In genomic region chr6:98116513-98116912, GRCh38 we compare ENCODE assay signal across 23 cellular contexts.
DNase-seq lines count a peak whose midpoint lies in the region; ATAC-seq and TF ChIP-seq lines count a peak whose summit lies in the region.
"Had no signal": no experiment of that assay in that cellular context is flagged by ENCODE, and none has a peak within 500 bp of the region (broad histone marks: within the 10 kb centered on the region; RNA-seq: fewer than 3 reads in every experiment).

No MANE protein-coding gene starts in this region.

- TF ChIP-seq CTCF in endodermal cell (conservative IDR thresholded peaks at IDR 0.05) (no peak), neural progenitor cell (IDR thresholded peaks at IDR 0.05) (no peak), left lung (IDR thresholded peaks at IDR 0.05) (no peak)

- H3K36me3 ChIP-seq in endodermal cell (ENCODE audit: control insufficient read depth, insufficient read depth, low read length) (no peaks in the 10 kb centered on the region), neural progenitor cell (no peaks in the 10 kb centered on the region), left lung (no peaks in the 10 kb centered on the region)
- H3K36me3 ChIP-seq in effector memory CD4-positive, alpha-beta T cell (ENCODE audit: control insufficient read depth, insufficient read depth, low read length) = no peaks in the 10 kb centered on the region
- H3K36me3 ChIP-seq: BLaER1 had no signal

- H3K4me3 Mint-ChIP-seq in endodermal cell (no peak overlapping the region), neural progenitor cell (peak overlapping the region; percentile 57)
- H3K4me3 Mint-ChIP-seq in activated CD4-positive, alpha-beta memory T cell treated with anti-CD3 and anti-CD28 coated beads, Interleukin-2, amount 10 ng/mL, durations not matched to agents 7 days and 5 days = no peak overlapping the region
- H3K4me3 Mint-ChIP-seq: B cell; CD4-positive, CD25-positive, alpha-beta regulatory T cell; CD8-positive, alpha-beta T cell; GM23338; H9 had no signal

- peak overlapping the region; percentile 69 for H3K4me2 ChIP-seq in neural progenitor cell
- H3K4me2 ChIP-seq: BLaER1, GM23338 had no signal

- H3K4me1 ChIP-seq in endodermal cell (ENCODE audit: control insufficient read depth, insufficient read depth, low read length) (no peaks in the 10 kb centered on the region), neural progenitor cell (peaks cover 41% of the 10 kb centered on the region), left lung (no peaks in the 10 kb centered on the region)
- H3K4me1 ChIP-seq in effector memory CD4-positive, alpha-beta T cell (ENCODE audit: control insufficient read depth, insufficient read depth, low read length, poor library complexity, severe bottlenecking) = no peaks in the 10 kb centered on the region
- H3K4me1 ChIP-seq: BLaER1, Caco-2 had no signal

- no peak overlapping the region for H3K9ac ChIP-seq in endodermal cell (ENCODE audit: extremely low read depth, low read length, poor library complexity, severe bottlenecking)
- no peak overlapping the region for H3K9ac ChIP-seq in neural progenitor cell
- H3K9ac ChIP-seq: BLaER1 had no signal

- peaks cover 9% of the 10 kb centered on the region for H3F3A ChIP-seq in neural progenitor cell (ENCODE audit: low read depth)

- H2AFZ ChIP-seq in neural progenitor cell (replicated peaks) = no peak overlapping the region
- H2AFZ ChIP-seq: GM23338 had no signal

- CTCF ChIA-PET in activated CD4-positive, alpha-beta memory T cell treated with anti-CD3 and anti-CD28 coated beads, Interleukin-2, amount 10 ng/mL, durations not matched to agents 7 days and 5 days (lab: Charles Lee) = no interaction called here

- H3K79me2 ChIP-seq in neural progenitor cell (ENCODE audit: low read depth) = no peaks in the 10 kb centered on the region

- WGBS in endodermal cell (ENCODE audit: insufficient coverage in 1 of 2, insufficient read length in 1 of 2), 2 experiments = 93 to 100% methylated on average over 6 to 9 of the region's 9 CpGs

- H3K36me3 Mint-ChIP-seq in endodermal cell (ENCODE audit: low read depth) = no peaks in the 10 kb centered on the region
- H3K36me3 Mint-ChIP-seq in neural progenitor cell = peaks cover 1% of the 10 kb centered on the region
- no peaks in the 10 kb centered on the region for H3K36me3 Mint-ChIP-seq in activated CD4-positive, alpha-beta memory T cell treated with anti-CD3 and anti-CD28 coated beads, Interleukin-2, amount 10 ng/mL, durations not matched to agents 7 days and 5 days (ENCODE audit: low read depth)
- H3K36me3 Mint-ChIP-seq: CD4-positive, CD25-positive, alpha-beta regulatory T cell; CD8-positive, alpha-beta T cell had no signal

- no peak for ATAC-seq in left lung
- no peak for ATAC-seq in HG02759 (IDR thresholded peaks at IDR 0.05; ENCODE audit: unreplicated experiment)
- ATAC-seq: CD8-positive, alpha-beta T cell; GM12878; HCT116 had no signal

- H3K27me3 Mint-ChIP-seq in endodermal cell (ENCODE audit: insufficient read depth) = no peaks in the 10 kb centered on the region
- H3K27me3 Mint-ChIP-seq in neural progenitor cell (ENCODE audit: insufficient read depth, low read depth) = peaks cover 2% of the 10 kb centered on the region
- H3K27me3 Mint-ChIP-seq in activated CD4-positive, alpha-beta memory T cell treated with anti-CD3 and anti-CD28 coated beads, Interleukin-2, amount 10 ng/mL, durations not matched to agents 7 days and 5 days = no peaks in the 10 kb centered on the region
- H3K27me3 Mint-ChIP-seq: B cell; CD4-positive, CD25-positive, alpha-beta regulatory T cell had no signal

- intact Hi-C loops in left lung (cut with DNase I) = no loop called here

- no peaks in the 10 kb centered on the region for H3K9me3 Mint-ChIP-seq in endodermal cell
- no peaks in the 10 kb centered on the region for H3K9me3 Mint-ChIP-seq in neural progenitor cell
- peaks cover 2% of the 10 kb centered on the region for H3K9me3 Mint-ChIP-seq in activated CD4-positive, alpha-beta memory T cell treated with anti-CD3 and anti-CD28 coated beads, Interleukin-2, amount 10 ng/mL, durations not matched to agents 7 days and 5 days
- H3K9me3 Mint-ChIP-seq: CD8-positive, alpha-beta T cell; GM23338; H9 had no signal

- H3K4me3 ChIP-seq in endodermal cell (ENCODE audit: low read length) (no peak overlapping the region), neural progenitor cell (no peak overlapping the region), left lung (no peak overlapping the region)
- no peak overlapping the region for H3K4me3 ChIP-seq in effector memory CD4-positive, alpha-beta T cell (ENCODE audit: insufficient read depth, low read depth, low read length, poor library complexity, severe bottlenecking)
- H3K4me3 ChIP-seq: BLaER1, GM12878, GM23338 had no signal

- peaks cover 3% of the 10 kb centered on the region for H3K4me1 Mint-ChIP-seq in endodermal cell
- peaks cover 54% of the 10 kb centered on the region for H3K4me1 Mint-ChIP-seq in neural progenitor cell
- no peaks in the 10 kb centered on the region for H3K4me1 Mint-ChIP-seq in activated CD4-positive, alpha-beta memory T cell treated with anti-CD3 and anti-CD28 coated beads, Interleukin-2, amount 10 ng/mL, durations not matched to agents 7 days and 5 days
- H3K4me1 Mint-ChIP-seq: B cell; CD4-positive, CD25-positive, alpha-beta regulatory T cell had no signal

- H3K27me3 ChIP-seq in endodermal cell (ENCODE audit: control insufficient read depth, insufficient read depth, low read length, poor library complexity, severe bottlenecking) = no peaks in the 10 kb centered on the region
- H3K27me3 ChIP-seq in neural progenitor cell = no peaks in the 10 kb centered on the region
- H3K27me3 ChIP-seq in left lung = no peaks in the 10 kb centered on the region
- H3K27me3 ChIP-seq in effector memory CD4-positive, alpha-beta T cell (replicated peaks; ENCODE audit: control insufficient read depth, insufficient read depth, low read length, poor library complexity, severe bottlenecking) = no peaks in the 10 kb centered on the region
- H3K27me3 ChIP-seq: BLaER1 had no signal

- peak overlapping the region; percentile 62 for H3K27ac ChIP-seq in endodermal cell (ENCODE audit: low read depth, low read length)
- no peak overlapping the region for H3K27ac ChIP-seq in neural progenitor cell
- no peak overlapping the region for H3K27ac ChIP-seq in left lung
- no peak overlapping the region for H3K27ac ChIP-seq in effector memory CD4-positive, alpha-beta T cell (ENCODE audit: insufficient read depth, low read length, poor library complexity, severe bottlenecking)
- H3K27ac ChIP-seq: 22Rv1, BLaER1, C4-2B had no signal

- H3K9me3 ChIP-seq in endodermal cell (ENCODE audit: control insufficient read depth, low read length) (no peaks in the 10 kb centered on the region), neural progenitor cell (ENCODE audit: low read depth) (no peaks in the 10 kb centered on the region), left lung (no peaks in the 10 kb centered on the region)
- no peaks in the 10 kb centered on the region for H3K9me3 ChIP-seq in effector memory CD4-positive, alpha-beta T cell (ENCODE audit: control insufficient read depth, low read length)
- H3K9me3 ChIP-seq: BLaER1, Caco-2 had no signal

- no peak overlapping the region for H3K27ac Mint-ChIP-seq in endodermal cell
- H3K27ac Mint-ChIP-seq in neural progenitor cell = peak overlapping the region; percentile 91
- no peak overlapping the region for H3K27ac Mint-ChIP-seq in activated CD4-positive, alpha-beta memory T cell treated with anti-CD3 and anti-CD28 coated beads, Interleukin-2, amount 10 ng/mL, durations not matched to agents 7 days and 5 days
- H3K27ac Mint-ChIP-seq: B cell; CD4-positive, CD25-positive, alpha-beta regulatory T cell; CD8-positive, alpha-beta T cell; H9 had no signal

- H4K20me1 ChIP-seq in neural progenitor cell (ENCODE audit: low read depth) = no peaks in the 10 kb centered on the region
- H4K20me1 ChIP-seq: BLaER1 had no signal

- POLR2A ChIA-PET in activated CD4-positive, alpha-beta memory T cell treated with anti-CD3 and anti-CD28 coated beads, Interleukin-2, amount 10 ng/mL, durations not matched to agents 7 days and 5 days (lab: Charles Lee) = no interaction called here

- DNase-seq in NCI-H82 (lab: John Stamatoyannopoulos, UW) (peak; percentile 5), NCI-H82 treated with DMSO at 0.1 percent for 48 hours (lab: John Stamatoyannopoulos, UW; ENCODE audit: unreplicated experiment) (no peak), endodermal cell (no peak), neural progenitor cell (ENCODE audit: low spot score) (peak; percentile 56), left lung (no peak)
- no peak for DNase-seq in activated CD4-positive, alpha-beta memory T cell treated with anti-CD3 and anti-CD28 coated beads, Interleukin-2, amount 10 ng/mL, durations not matched to agents 7 days and 5 days
- no peak for DNase-seq in effector memory CD4-positive, alpha-beta T cell
- DNase-seq: Caco-2; CD4-positive, CD25-positive, alpha-beta regulatory T cell; CD8-positive, alpha-beta T cell; DMS 273 treated with DMSO at 0.1 percent for 48 hours; DMS79; EL; GDM1; H9 had no signal

Comparison
In these comparisons a context has a peak if more than half of its experiments do, and no peak if none do; other contexts are left out.
1. DNase-seq: peak in NCI-H82 (single experiment) and neural progenitor cell (single experiment); none in NCI-H82 treated with DMSO at 0.1 percent for 48 hours (single experiment), endodermal cell (single experiment), activated CD4-positive, alpha-beta memory T cell treated with anti-CD3 and anti-CD28 coated beads, Interleukin-2, amount 10 ng/mL, durations not matched to agents 7 days and 5 days (single experiment), left lung (0 of 2) and effector memory CD4-positive, alpha-beta T cell (0 of 3).